ENCODE assay signal across 10 cellular contexts in the genomic region with DNA sequence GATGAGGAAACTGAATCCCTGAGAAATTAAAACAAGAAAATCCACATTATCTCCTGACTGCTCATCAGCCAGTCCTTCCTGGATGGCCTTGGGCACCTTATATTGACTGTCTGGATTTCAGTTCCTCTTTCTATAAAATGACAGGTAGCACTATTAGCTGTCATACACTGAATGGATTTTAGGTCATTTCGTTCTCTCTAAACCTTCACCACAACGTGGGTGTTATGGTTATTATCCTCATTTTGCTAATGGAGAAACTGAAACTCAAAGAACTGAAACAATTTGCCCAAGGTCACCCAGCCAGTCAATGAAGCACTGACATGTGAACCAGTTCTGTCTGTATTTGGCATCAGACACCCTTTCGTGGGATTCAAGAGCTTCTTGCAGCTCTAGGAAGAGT.
A peak's percentile ranks its signal among the peaks of the same experiment; 100 is the strongest.
DNase-seq lines count a peak whose midpoint lies in the region; ATAC-seq and TF ChIP-seq lines count a peak whose summit lies in the region.
"Had no signal": no experiment of that assay in that cellular context is flagged by ENCODE, and none has a peak within 500 bp of the region (broad histone marks: within the 10 kb centered on the region; RNA-seq: fewer than 3 reads in every experiment).

No MANE protein-coding gene starts in this region.

- no peaks in the 10 kb centered on the region for H3K9me3 ChIP-seq in thyroid gland

- H3K9me3 Mint-ChIP-seq in activated T-helper 1 cell treated with anti-CD3 and anti-CD28 coated beads, Interleukin-12 subunit alpha, Interleukin-12 subunit beta, Interleukin-2, Interleukin-4 antibody, amounts not matched to agents 30 ng/mL and 10 ng/mL and 1 ng/mL, durations not matched to agents 14 hours and 24 hours and 36 hours: peaks cover 9% of the 10 kb centered on the region

- H3K27me3 Mint-ChIP-seq in activated T-helper 1 cell treated with anti-CD3 and anti-CD28 coated beads, Interleukin-12 subunit alpha, Interleukin-12 subunit beta, Interleukin-2, Interleukin-4 antibody, amounts not matched to agents 30 ng/mL and 10 ng/mL and 1 ng/mL, durations not matched to agents 14 hours and 24 hours and 36 hours (ENCODE audit: insufficient read depth): no peaks in the 10 kb centered on the region
- H3K27me3 Mint-ChIP-seq: T-helper 17 cell had no signal

- no peaks in the 10 kb centered on the region for H3K36me3 ChIP-seq in thyroid gland

- H3K4me1 ChIP-seq in thyroid gland: no peaks in the 10 kb centered on the region

- TF ChIP-seq POLR2A in thyroid gland (IDR thresholded peaks at IDR 0.05): no peak

- 72 to 74% methylated on average over 3 of the region's 3 CpGs for WGBS in thyroid gland, 2 donors

- ATAC-seq in GM18907 (IDR thresholded peaks at IDR 0.05; ENCODE audit: unreplicated experiment) (peak; percentile 99), GM21576 (IDR thresholded peaks at IDR 0.05; ENCODE audit: unreplicated experiment) (peak; percentile 99), HG03175 (IDR thresholded peaks at IDR 0.05; ENCODE audit: unreplicated experiment) (peak; percentile 99)
- ATAC-seq: T-helper 17 cell had no signal

- intact Hi-C loops in activated T-helper 1 cell treated with anti-CD3 and anti-CD28 coated beads, Interleukin-12 subunit alpha, Interleukin-12 subunit beta, Interleukin-2, Interleukin-4 antibody, amounts not matched to agents 30 ng/mL and 10 ng/mL and 1 ng/mL, durations not matched to agents 14 hours and 24 hours and 36 hours (cut with micrococcal nuclease): no loop called here
- intact Hi-C loops in thyroid gland (cut with DNase I): no loop called here

- H3K4me3 Mint-ChIP-seq in activated T-helper 1 cell treated with anti-CD3 and anti-CD28 coated beads, Interleukin-12 subunit alpha, Interleukin-12 subunit beta, Interleukin-2, Interleukin-4 antibody, amounts not matched to agents 30 ng/mL and 10 ng/mL and 1 ng/mL, durations not matched to agents 14 hours and 24 hours and 36 hours: no peak overlapping the region
- H3K4me3 Mint-ChIP-seq: T-helper 17 cell had no signal

- H3K4me1 Mint-ChIP-seq in activated T-helper 1 cell treated with anti-CD3 and anti-CD28 coated beads, Interleukin-12 subunit alpha, Interleukin-12 subunit beta, Interleukin-2, Interleukin-4 antibody, amounts not matched to agents 30 ng/mL and 10 ng/mL and 1 ng/mL, durations not matched to agents 14 hours and 24 hours and 36 hours (ENCODE audit: low read depth): peaks cover 9% of the 10 kb centered on the region

- no peak overlapping the region for H3K27ac ChIP-seq in thyroid gland

- no peaks in the 10 kb centered on the region for H3K27me3 ChIP-seq in thyroid gland

- TF ChIP-seq CTCF in thyroid gland (IDR thresholded peaks at IDR 0.05): no peak

- DNase-seq in germinal center (ENCODE audit: low spot score): peak; percentile 25
- DNase-seq in stimulated activated CD4-positive, alpha-beta T cell treated with anti-CD3 and anti-CD28 coated beads, Interleukin-15, amount 100 ng/mL, for 24 hours: no peak
- DNase-seq in activated T-helper 1 cell treated with anti-CD3 and anti-CD28 coated beads, Interleukin-12 subunit alpha, Interleukin-12 subunit beta, Interleukin-2, Interleukin-4 antibody, amounts not matched to agents 30 ng/mL and 10 ng/mL and 1 ng/mL, durations not matched to agents 14 hours and 24 hours and 36 hours (ENCODE audit: low spot score): no peak
- DNase-seq in thyroid gland: no peak
- DNase-seq in activated CD4-positive, alpha-beta T cell treated with anti-CD3 and anti-CD28 coated beads for 48 hours: no peak
- DNase-seq: NCI-H446 treated with DMSO at 0.1 percent for 48 hours, T-helper 17 cell had no signal

- no peak overlapping the region for H3K4me3 ChIP-seq in thyroid gland (replicated peaks in 1 of 3)

- H3K36me3 Mint-ChIP-seq in activated T-helper 1 cell treated with anti-CD3 and anti-CD28 coated beads, Interleukin-12 subunit alpha, Interleukin-12 subunit beta, Interleukin-2, Interleukin-4 antibody, amounts not matched to agents 30 ng/mL and 10 ng/mL and 1 ng/mL, durations not matched to agents 14 hours and 24 hours and 36 hours (ENCODE audit: low read depth): no peaks in the 10 kb centered on the region

- no peak overlapping the region for H3K27ac Mint-ChIP-seq in activated T-helper 1 cell treated with anti-CD3 and anti-CD28 coated beads, Interleukin-12 subunit alpha, Interleukin-12 subunit beta, Interleukin-2, Interleukin-4 antibody, amounts not matched to agents 30 ng/mL and 10 ng/mL and 1 ng/mL, durations not matched to agents 14 hours and 24 hours and 36 hours
- H3K27ac Mint-ChIP-seq: T-helper 17 cell had no signal
